13 cellular contexts compared by ENCODE assay signal in genomic region chr5:37889612-37890317, GRCh38. TPM values are rescaled to one million over a fixed set of nuclear protein-coding genes. Genes with fewer than 3 reads are reported as not detected.
DNase-seq lines count a peak whose midpoint lies in the region; ATAC-seq and TF ChIP-seq lines count a peak whose summit lies in the region.
"Had no signal": no experiment of that assay in that cellular context is flagged by ENCODE, and none has a peak within 500 bp of the region (broad histone marks: within the 10 kb centered on the region; RNA-seq: fewer than 3 reads in every experiment).

No MANE protein-coding gene starts in this region.

- no peak overlapping the region for H3K9ac ChIP-seq in SK-N-MC (ENCODE audit: insufficient read length)
- H3K9ac ChIP-seq: BLaER1 had no signal

- ATAC-seq in GM21390 (IDR thresholded peaks at IDR 0.05; ENCODE audit: unreplicated experiment) = no peak
- ATAC-seq: left ventricle myocardium superior, pancreas had no signal

- no peaks in the 10 kb centered on the region for H3K36me3 Mint-ChIP-seq in HFFc6 (ENCODE audit: low read depth)

- intact Hi-C loops in posterior cingulate gyrus (cut with DNase I) = no loop called here

- H3K4me3 ChIP-seq in AG04450 (ENCODE audit: low read depth, low read length) (no peak overlapping the region), SK-N-MC (peak overlapping the region; percentile 10), fibroblast of villous mesenchyme (ENCODE audit: low read depth, low read length) (no peak overlapping the region)
- H3K4me3 ChIP-seq: BLaER1, pancreas, transverse colon had no signal

- peak overlapping the region; percentile 49 for H3K4me3 Mint-ChIP-seq in HFFc6

- no peaks in the 10 kb centered on the region for H3K9me3 ChIP-seq in AG04450 (ENCODE audit: control insufficient read depth, insufficient read depth, low read length)
- no peaks in the 10 kb centered on the region for H3K9me3 ChIP-seq in SK-N-MC (ENCODE audit: low read depth, low read length)
- H3K9me3 ChIP-seq: BLaER1, pancreas, transverse colon had no signal

- no peaks in the 10 kb centered on the region for H3K27me3 ChIP-seq in AG04450 (ENCODE audit: control insufficient read depth, insufficient read depth, low read length)
- H3K27me3 ChIP-seq: BLaER1, pancreas, transverse colon had no signal

- TF ChIP-seq CTCF in AG04450 (IDR thresholded peaks at IDR 0.05; ENCODE audit: low read depth, low read length) = no peak
- TF ChIP-seq CTCF in HFFc6 (IDR thresholded peaks at IDR 0.05) = no peak
- TF ChIP-seq CTCF in fibroblast of villous mesenchyme (IDR thresholded peaks at IDR 0.05; ENCODE audit: insufficient read depth, low read depth, low read length) = no peak

- H3K36me3 ChIP-seq in SK-N-MC (ENCODE audit: insufficient read depth, low read length) = no peaks in the 10 kb centered on the region
- H3K36me3 ChIP-seq: BLaER1, pancreas, transverse colon had no signal

- POLR2A ChIA-PET in AG04450 (lab: Yijun Ruan, JAX) = interaction anchor here (1.1 kb wide), 1 partner anchor 51 kb away, joined by 3 read pairs; no protein-coding TSS in a partner anchor

- peaks cover 44% of the 10 kb centered on the region for H3K4me1 Mint-ChIP-seq in HFFc6 (ENCODE audit: low read depth)

- H3K27me3 Mint-ChIP-seq in HFFc6 (ENCODE audit: insufficient read depth) = peaks cover 10% of the 10 kb centered on the region

- H3K27ac ChIP-seq in AG04450 (ENCODE audit: low read depth, low read length) = peak overlapping the region; percentile 39
- H3K27ac ChIP-seq in SK-N-MC = peak overlapping the region; percentile 85
- H3K27ac ChIP-seq: BLaER1, pancreas, transverse colon had no signal

- CTCF ChIA-PET in AG04450 (lab: Charles Lee) = no interaction called here

- H3K9me3 Mint-ChIP-seq in HFFc6 = no peaks in the 10 kb centered on the region

- DNase-seq in AG04450 (ENCODE audit: low read depth, low spot score) = peak; percentile 64
- peak; percentile 88 for DNase-seq in HFFc6
- peak; percentile 78 for DNase-seq in SK-N-MC (ENCODE audit: low read depth, low spot score)
- DNase-seq in fibroblast of villous mesenchyme (ENCODE audit: low read depth) = peak; percentile 33
- no peak for DNase-seq in posterior cingulate gyrus
- no peak for DNase-seq in stimulated activated CD4-positive, alpha-beta T cell treated with anti-CD3 and anti-CD28 coated beads, Interleukin-4, amount 100 ng/mL, for 24 hours
- no peak for DNase-seq in hypothalamus (lab: John Stamatoyannopoulos, UW)
- DNase-seq: erythroblast, left ventricle myocardium superior, pancreas, transverse colon had no signal

- H3K27ac Mint-ChIP-seq in HFFc6 = peak overlapping the region; percentile 84

RNA-seq across cellular contexts. Expression of gene GDNF, which starts 49.9 kb away (rescaled TPM):
- 2.2 and 2.8 TPM in 2 replicates for polyA plus RNA-seq in AG04450 (2011; rRNA removed)
- polyA minus RNA-seq in AG04450 (2011; rRNA and poly(A)+ RNA removed) = 2.8 and 2.9 TPM in 2 replicates
- 1 to 10 TPM in 5 of 6 experiments, under 1 TPM in 1; 0.85 to 8.3 (median 7.1) TPM for total RNA-seq in HFFc6 (2021; fragmentation: NEBNext Ultra II Directional; extraction: Animal tissue kit (Norgen Biotek cat#: 25700))
- total RNA-seq in fibroblast of villous mesenchyme = 0.43 and 1.6 TPM in 2 replicates

Comparison
In these comparisons a context has a peak if more than half of its experiments do, and no peak if none do; other contexts are left out.
1. DNase-seq: peak in AG04450 (single experiment), HFFc6 (single experiment), SK-N-MC (single experiment) and fibroblast of villous mesenchyme (single experiment); none in posterior cingulate gyrus (0 of 10), stimulated activated CD4-positive, alpha-beta T cell treated with anti-CD3 and anti-CD28 coated beads, Interleukin-4, amount 100 ng/mL, for 24 hours (single experiment) and hypothalamus (0 of 51).